ENCODE assay signal across 1 cellular context in genomic region chr16:67177743-67178699, GRCh38.
TF ChIP-seq lines count a peak whose summit lies in the region.

No MANE protein-coding gene starts in this region.

TF ChIP-seq in WTC11, 78 proteins besides CTCF, POLR2A, EP300 and RAD21 (continued from another document and continues in another):
- 0 out of 2 replicates have a peak, but pooled peaks have one; percentile 55 for TF ChIP-seq FOXP4 (CRISPR knock-in tag; IDR thresholded peaks at IDR 0.05)
- no peak; the same call in 1 of the 2 replicates for TF ChIP-seq ZNF232 (CRISPR knock-in tag; IDR thresholded peaks at IDR 0.05)
- TF ChIP-seq ZNF263 (CRISPR knock-in tag; IDR thresholded peaks at IDR 0.05; ENCODE audit: low read depth), result no peak
- TF ChIP-seq, protein P1, sequence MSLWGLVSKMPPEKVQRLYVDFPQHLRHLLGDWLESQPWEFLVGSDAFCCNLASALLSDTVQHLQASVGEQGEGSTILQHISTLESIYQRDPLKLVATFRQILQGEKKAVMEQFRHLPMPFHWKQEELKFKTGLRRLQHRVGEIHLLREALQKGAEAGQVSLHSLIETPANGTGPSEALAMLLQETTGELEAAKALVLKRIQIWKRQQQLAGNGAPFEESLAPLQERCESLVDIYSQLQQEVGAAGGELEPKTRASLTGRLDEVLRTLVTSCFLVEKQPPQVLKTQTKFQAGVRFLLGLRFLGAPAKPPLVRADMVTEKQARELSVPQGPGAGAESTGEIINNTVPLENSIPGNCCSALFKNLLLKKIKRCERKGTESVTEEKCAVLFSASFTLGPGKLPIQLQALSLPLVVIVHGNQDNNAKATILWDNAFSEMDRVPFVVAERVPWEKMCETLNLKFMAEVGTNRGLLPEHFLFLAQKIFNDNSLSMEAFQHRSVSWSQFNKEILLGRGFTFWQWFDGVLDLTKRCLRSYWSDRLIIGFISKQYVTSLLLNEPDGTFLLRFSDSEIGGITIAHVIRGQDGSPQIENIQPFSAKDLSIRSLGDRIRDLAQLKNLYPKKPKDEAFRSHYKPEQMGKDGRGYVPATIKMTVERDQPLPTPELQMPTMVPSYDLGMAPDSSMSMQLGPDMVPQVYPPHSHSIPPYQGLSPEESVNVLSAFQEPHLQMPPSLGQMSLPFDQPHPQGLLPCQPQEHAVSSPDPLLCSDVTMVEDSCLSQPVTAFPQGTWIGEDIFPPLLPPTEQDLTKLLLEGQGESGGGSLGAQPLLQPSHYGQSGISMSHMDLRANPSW (CRISPR knock-in tag; conservative IDR thresholded peaks at IDR 0.05; ENCODE audit: low read depth), result no peak
- TF ChIP-seq E2F5 (CRISPR knock-in tag; IDR thresholded peaks at IDR 0.05), result peak; percentile 90; the same call in 1 of the 2 replicates
- TF ChIP-seq, protein P2, sequence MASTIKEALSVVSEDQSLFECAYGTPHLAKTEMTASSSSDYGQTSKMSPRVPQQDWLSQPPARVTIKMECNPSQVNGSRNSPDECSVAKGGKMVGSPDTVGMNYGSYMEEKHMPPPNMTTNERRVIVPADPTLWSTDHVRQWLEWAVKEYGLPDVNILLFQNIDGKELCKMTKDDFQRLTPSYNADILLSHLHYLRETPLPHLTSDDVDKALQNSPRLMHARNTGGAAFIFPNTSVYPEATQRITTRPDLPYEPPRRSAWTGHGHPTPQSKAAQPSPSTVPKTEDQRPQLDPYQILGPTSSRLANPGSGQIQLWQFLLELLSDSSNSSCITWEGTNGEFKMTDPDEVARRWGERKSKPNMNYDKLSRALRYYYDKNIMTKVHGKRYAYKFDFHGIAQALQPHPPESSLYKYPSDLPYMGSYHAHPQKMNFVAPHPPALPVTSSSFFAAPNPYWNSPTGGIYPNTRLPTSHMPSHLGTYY (CRISPR knock-in tag; IDR thresholded peaks at IDR 0.05), result no peak
- TF ChIP-seq, protein P3, sequence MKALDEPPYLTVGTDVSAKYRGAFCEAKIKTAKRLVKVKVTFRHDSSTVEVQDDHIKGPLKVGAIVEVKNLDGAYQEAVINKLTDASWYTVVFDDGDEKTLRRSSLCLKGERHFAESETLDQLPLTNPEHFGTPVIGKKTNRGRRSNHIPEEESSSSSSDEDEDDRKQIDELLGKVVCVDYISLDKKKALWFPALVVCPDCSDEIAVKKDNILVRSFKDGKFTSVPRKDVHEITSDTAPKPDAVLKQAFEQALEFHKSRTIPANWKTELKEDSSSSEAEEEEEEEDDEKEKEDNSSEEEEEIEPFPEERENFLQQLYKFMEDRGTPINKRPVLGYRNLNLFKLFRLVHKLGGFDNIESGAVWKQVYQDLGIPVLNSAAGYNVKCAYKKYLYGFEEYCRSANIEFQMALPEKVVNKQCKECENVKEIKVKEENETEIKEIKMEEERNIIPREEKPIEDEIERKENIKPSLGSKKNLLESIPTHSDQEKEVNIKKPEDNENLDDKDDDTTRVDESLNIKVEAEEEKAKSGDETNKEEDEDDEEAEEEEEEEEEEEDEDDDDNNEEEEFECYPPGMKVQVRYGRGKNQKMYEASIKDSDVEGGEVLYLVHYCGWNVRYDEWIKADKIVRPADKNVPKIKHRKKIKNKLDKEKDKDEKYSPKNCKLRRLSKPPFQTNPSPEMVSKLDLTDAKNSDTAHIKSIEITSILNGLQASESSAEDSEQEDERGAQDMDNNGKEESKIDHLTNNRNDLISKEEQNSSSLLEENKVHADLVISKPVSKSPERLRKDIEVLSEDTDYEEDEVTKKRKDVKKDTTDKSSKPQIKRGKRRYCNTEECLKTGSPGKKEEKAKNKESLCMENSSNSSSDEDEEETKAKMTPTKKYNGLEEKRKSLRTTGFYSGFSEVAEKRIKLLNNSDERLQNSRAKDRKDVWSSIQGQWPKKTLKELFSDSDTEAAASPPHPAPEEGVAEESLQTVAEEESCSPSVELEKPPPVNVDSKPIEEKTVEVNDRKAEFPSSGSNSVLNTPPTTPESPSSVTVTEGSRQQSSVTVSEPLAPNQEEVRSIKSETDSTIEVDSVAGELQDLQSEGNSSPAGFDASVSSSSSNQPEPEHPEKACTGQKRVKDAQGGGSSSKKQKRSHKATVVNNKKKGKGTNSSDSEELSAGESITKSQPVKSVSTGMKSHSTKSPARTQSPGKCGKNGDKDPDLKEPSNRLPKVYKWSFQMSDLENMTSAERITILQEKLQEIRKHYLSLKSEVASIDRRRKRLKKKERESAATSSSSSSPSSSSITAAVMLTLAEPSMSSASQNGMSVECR (CRISPR knock-in tag; IDR thresholded peaks at IDR 0.05; ENCODE audit: borderline replicate concordance), result peak; percentile 73; the same call in 1 of the 2 replicates
- no peak for TF ChIP-seq NR1H2 (CRISPR knock-in tag; IDR thresholded peaks at IDR 0.05)
- no peak for TF ChIP-seq ZNF219 (CRISPR knock-in tag; IDR thresholded peaks at IDR 0.05; ENCODE audit: borderline replicate concordance)
- TF ChIP-seq ATF1 (CRISPR knock-in tag; IDR thresholded peaks at IDR 0.05), result no peak
- TF ChIP-seq ELF4 (CRISPR knock-in tag; IDR thresholded peaks at IDR 0.05; ENCODE audit: low read depth), result no peak
- no peak for TF ChIP-seq ZNF317 (CRISPR knock-in tag; IDR thresholded peaks at IDR 0.05; ENCODE audit: borderline replicate concordance, low read depth)
- TF ChIP-seq USF2 (CRISPR knock-in tag; IDR thresholded peaks at IDR 0.05), result 0 out of 2 replicates have a peak, but pooled peaks have one; percentile 19
- no peak for TF ChIP-seq EMX1 (CRISPR knock-in tag; IDR thresholded peaks at IDR 0.05)
- TF ChIP-seq, protein P4, sequence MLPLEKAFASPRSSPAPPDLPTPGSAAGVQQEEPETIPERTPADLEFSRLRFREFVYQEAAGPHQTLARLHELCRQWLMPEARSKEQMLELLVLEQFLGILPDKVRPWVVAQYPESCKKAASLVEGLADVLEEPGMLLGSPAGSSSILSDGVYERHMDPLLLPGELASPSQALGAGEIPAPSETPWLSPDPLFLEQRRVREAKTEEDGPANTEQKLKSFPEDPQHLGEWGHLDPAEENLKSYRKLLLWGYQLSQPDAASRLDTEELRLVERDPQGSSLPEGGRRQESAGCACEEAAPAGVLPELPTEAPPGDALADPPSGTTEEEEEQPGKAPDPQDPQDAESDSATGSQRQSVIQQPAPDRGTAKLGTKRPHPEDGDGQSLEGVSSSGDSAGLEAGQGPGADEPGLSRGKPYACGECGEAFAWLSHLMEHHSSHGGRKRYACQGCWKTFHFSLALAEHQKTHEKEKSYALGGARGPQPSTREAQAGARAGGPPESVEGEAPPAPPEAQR (CRISPR knock-in tag; IDR thresholded peaks at IDR 0.05), result no peak
- TF ChIP-seq, protein P5, sequence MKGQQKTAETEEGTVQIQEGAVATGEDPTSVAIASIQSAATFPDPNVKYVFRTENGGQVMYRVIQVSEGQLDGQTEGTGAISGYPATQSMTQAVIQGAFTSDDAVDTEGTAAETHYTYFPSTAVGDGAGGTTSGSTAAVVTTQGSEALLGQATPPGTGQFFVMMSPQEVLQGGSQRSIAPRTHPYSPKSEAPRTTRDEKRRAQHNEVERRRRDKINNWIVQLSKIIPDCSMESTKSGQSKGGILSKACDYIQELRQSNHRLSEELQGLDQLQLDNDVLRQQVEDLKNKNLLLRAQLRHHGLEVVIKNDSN (CRISPR knock-in tag; IDR thresholded peaks at IDR 0.05), result no peak
- no peak for TF ChIP-seq FOXJ3 (CRISPR knock-in tag; IDR thresholded peaks at IDR 0.05; ENCODE audit: borderline replicate concordance)
- no peak for TF ChIP-seq E2F1 (CRISPR knock-in tag; IDR thresholded peaks at IDR 0.05)
- TF ChIP-seq, protein P6, sequence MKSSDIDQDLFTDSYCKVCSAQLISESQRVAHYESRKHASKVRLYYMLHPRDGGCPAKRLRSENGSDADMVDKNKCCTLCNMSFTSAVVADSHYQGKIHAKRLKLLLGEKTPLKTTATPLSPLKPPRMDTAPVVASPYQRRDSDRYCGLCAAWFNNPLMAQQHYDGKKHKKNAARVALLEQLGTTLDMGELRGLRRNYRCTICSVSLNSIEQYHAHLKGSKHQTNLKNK (CRISPR knock-in tag; IDR thresholded peaks at IDR 0.05), result no peak
- TF ChIP-seq, protein P7, sequence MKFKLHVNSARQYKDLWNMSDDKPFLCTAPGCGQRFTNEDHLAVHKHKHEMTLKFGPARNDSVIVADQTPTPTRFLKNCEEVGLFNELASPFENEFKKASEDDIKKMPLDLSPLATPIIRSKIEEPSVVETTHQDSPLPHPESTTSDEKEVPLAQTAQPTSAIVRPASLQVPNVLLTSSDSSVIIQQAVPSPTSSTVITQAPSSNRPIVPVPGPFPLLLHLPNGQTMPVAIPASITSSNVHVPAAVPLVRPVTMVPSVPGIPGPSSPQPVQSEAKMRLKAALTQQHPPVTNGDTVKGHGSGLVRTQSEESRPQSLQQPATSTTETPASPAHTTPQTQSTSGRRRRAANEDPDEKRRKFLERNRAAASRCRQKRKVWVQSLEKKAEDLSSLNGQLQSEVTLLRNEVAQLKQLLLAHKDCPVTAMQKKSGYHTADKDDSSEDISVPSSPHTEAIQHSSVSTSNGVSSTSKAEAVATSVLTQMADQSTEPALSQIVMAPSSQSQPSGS (CRISPR knock-in tag; IDR thresholded peaks at IDR 0.05; ENCODE audit: borderline replicate concordance, low read depth), result no peak
- TF ChIP-seq ATF3 (CRISPR knock-in tag; conservative IDR thresholded peaks at IDR 0.05), result no peak
- TF ChIP-seq IRF2 (CRISPR knock-in tag; IDR thresholded peaks at IDR 0.05; ENCODE audit: borderline replicate concordance, low read depth), result no peak
- TF ChIP-seq ZNF671 (CRISPR knock-in tag; IDR thresholded peaks at IDR 0.05), result no peak
- no peak for TF ChIP-seq ZNF532 (CRISPR knock-in tag; IDR thresholded peaks at IDR 0.05; ENCODE audit: borderline replicate concordance)
- TF ChIP-seq ZNF138 (CRISPR knock-in tag; conservative IDR thresholded peaks at IDR 0.05), result peak; percentile 90; the same call in 1 of the 2 replicates
